16 cellular contexts compared by ENCODE assay signal in genomic region chr15:43249236-43249635, GRCh38. TPM values are rescaled to one million over a fixed set of nuclear protein-coding genes. Genes with fewer than 3 reads are reported as not detected.
DNase-seq lines count a peak whose midpoint lies in the region; ATAC-seq lines count a peak whose summit lies in the region.
"Had no signal": no experiment of that assay in that cellular context is flagged by ENCODE, and none has a peak within 500 bp of the region (broad histone marks: within the 10 kb centered on the region; RNA-seq: fewer than 3 reads in every experiment).

No MANE protein-coding gene starts in this region.

- H3K9ac ChIP-seq in BLaER1 treated with 17β-estradiol and CSF1 and Interleukin-3, amounts not matched to agents 10 nM and 100 nM, result no peak overlapping the region; a peak in 1 of 22 replicates

- peak overlapping the region; percentile 18 for H3K4me3 Mint-ChIP-seq in activated naive CD8-positive, alpha-beta T cell treated with anti-CD3 and anti-CD28 coated beads, Interleukin-2, amount 10 ng/mL, durations not matched to agents 7 days and 5 days
- H3K4me3 Mint-ChIP-seq: activated naive CD4-positive, alpha-beta T cell treated with anti-CD3 and anti-CD28 coated beads for 36 hours; B cell; central memory CD8-positive, alpha-beta T cell had no signal

- H3K27me3 Mint-ChIP-seq in activated naive CD8-positive, alpha-beta T cell treated with anti-CD3 and anti-CD28 coated beads, Interleukin-2, amount 10 ng/mL, durations not matched to agents 7 days and 5 days, result peaks cover 5% of the 10 kb centered on the region
- H3K27me3 Mint-ChIP-seq: B cell had no signal

- H4K20me1 ChIP-seq in BLaER1 treated with 17β-estradiol and CSF1 and Interleukin-3, amounts not matched to agents 10 nM and 100 nM, result peaks cover 0 to 5% (median 0%) of the 10 kb centered on the region in 11 experiments; a peak in 2 of 22 replicates

- H3K36me3 ChIP-seq in BLaER1 treated with 17β-estradiol and CSF1 and Interleukin-3, amounts not matched to agents 10 nM and 100 nM, result no peaks in the 10 kb centered on the region

- no peak for DNase-seq in activated naive CD8-positive, alpha-beta T cell treated with anti-CD3 and anti-CD28 coated beads, Interleukin-2, amount 10 ng/mL, durations not matched to agents 7 days and 5 days
- DNase-seq in H4 (ENCODE audit: low spot score) (no peak), kidney tubule cell (ENCODE audit: low spot score) (no peak), RPMI8226 (no peak)
- DNase-seq: psoas muscle; stimulated activated naive CD4-positive, alpha-beta T cell treated with Interleukin-2 at 50 U/mL for 16 hours; SW 1271 had no signal

- ATAC-seq in GM19452 (IDR thresholded peaks at IDR 0.05; ENCODE audit: unreplicated experiment) (peak; percentile 12), HG03097 (IDR thresholded peaks at IDR 0.05; ENCODE audit: low FRiP score, unreplicated experiment) (peak; percentile 19), HG03354 (IDR thresholded peaks at IDR 0.05; ENCODE audit: poor library complexity, severe bottlenecking, unreplicated experiment) (no peak)
- ATAC-seq in activated naive CD8-positive, alpha-beta T cell treated with anti-CD3 and anti-CD28 coated beads, Interleukin-2, amount 10 ng/mL, durations not matched to agents 7 days and 5 days (ENCODE audit: low read depth), result no peak
- ATAC-seq: psoas muscle had no signal

- peaks cover 5% of the 10 kb centered on the region for H3K36me3 Mint-ChIP-seq in activated naive CD8-positive, alpha-beta T cell treated with anti-CD3 and anti-CD28 coated beads, Interleukin-2, amount 10 ng/mL, durations not matched to agents 7 days and 5 days

- no peaks in the 10 kb centered on the region for H3K9me3 Mint-ChIP-seq in activated naive CD8-positive, alpha-beta T cell treated with anti-CD3 and anti-CD28 coated beads, Interleukin-2, amount 10 ng/mL, durations not matched to agents 7 days and 5 days
- H3K9me3 Mint-ChIP-seq: activated naive CD4-positive, alpha-beta T cell treated with anti-CD3 and anti-CD28 coated beads for 36 hours; central memory CD8-positive, alpha-beta T cell had no signal

- H3K4me2 ChIP-seq in BLaER1 treated with 17β-estradiol and CSF1 and Interleukin-3, amounts not matched to agents 10 nM and 100 nM, result peak overlapping the region; percentile 30 to 62 (median 47); a peak in 21 of 22 replicates

- POLR2A ChIA-PET in activated naive CD8-positive, alpha-beta T cell treated with anti-CD3 and anti-CD28 coated beads, Interleukin-2, amount 10 ng/mL, durations not matched to agents 7 days and 5 days (lab: Charles Lee), result no interaction called here

- H3K4me3 ChIP-seq in BLaER1 treated with 17β-estradiol and CSF1 and Interleukin-3, amounts not matched to agents 10 nM and 100 nM, result no peak overlapping the region
- H3K4me3 ChIP-seq: psoas muscle had no signal

- peak overlapping the region; percentile 72 for H3K27ac Mint-ChIP-seq in activated naive CD8-positive, alpha-beta T cell treated with anti-CD3 and anti-CD28 coated beads, Interleukin-2, amount 10 ng/mL, durations not matched to agents 7 days and 5 days
- H3K27ac Mint-ChIP-seq: activated naive CD4-positive, alpha-beta T cell treated with anti-CD3 and anti-CD28 coated beads for 36 hours; B cell had no signal

- peaks cover 47% of the 10 kb centered on the region for H3K4me1 Mint-ChIP-seq in activated naive CD8-positive, alpha-beta T cell treated with anti-CD3 and anti-CD28 coated beads, Interleukin-2, amount 10 ng/mL, durations not matched to agents 7 days and 5 days

- peaks cover 24 to 37% (median 29%) of the 10 kb centered on the region in 10 experiments for H3K4me1 ChIP-seq in BLaER1 treated with 17β-estradiol and CSF1 and Interleukin-3, amounts not matched to agents 10 nM and 100 nM
- H3K4me1 ChIP-seq: psoas muscle had no signal

- H3K27ac ChIP-seq in BLaER1 treated with 17β-estradiol and CSF1 and Interleukin-3, amounts not matched to agents 10 nM and 100 nM, result peak overlapping the region in 2 of 11 experiments; percentile 9 to 23; a peak in 1 of 22 replicates
- H3K27ac ChIP-seq: psoas muscle had no signal

- H3K9me3 ChIP-seq in BLaER1 treated with 17β-estradiol and CSF1 and Interleukin-3, amounts not matched to agents 10 nM and 100 nM (replicated peaks in 1 of 11), result peaks cover 0 to 6% (median 0%) of the 10 kb centered on the region in 11 experiments; a peak in 2 of 22 replicates
- H3K9me3 ChIP-seq: psoas muscle had no signal

- H3K27me3 ChIP-seq in BLaER1 treated with 17β-estradiol and CSF1 and Interleukin-3, amounts not matched to agents 10 nM and 100 nM, result peaks cover 0 to 27% (median 0%) of the 10 kb centered on the region in 11 experiments; a peak in 3 of 22 replicates

RNA-seq across cellular contexts. Expression of gene TGM5, which starts 17.5 kb away (rescaled TPM):
- total RNA-seq in activated naive CD8-positive, alpha-beta T cell treated with anti-CD3 and anti-CD28 coated beads, Interleukin-2, amount 10 ng/mL, durations not matched to agents 7 days and 5 days, result under 1 TPM in 1 of 2 experiments, not detected in 1; 0.11 TPM
- total RNA-seq in H4 (2014; rRNA removed; shearing (Covaris generic)), result not detected in 2 replicates
- total RNA-seq: activated naive CD4-positive, alpha-beta T cell treated with anti-CD3 and anti-CD28 coated beads for 36 hours; mononuclear cell had no signal

RNA-seq across cellular contexts. Expression of gene EPB42, which starts 28.4 kb away (rescaled TPM):
- not detected for total RNA-seq in activated naive CD8-positive, alpha-beta T cell treated with anti-CD3 and anti-CD28 coated beads, Interleukin-2, amount 10 ng/mL, durations not matched to agents 7 days and 5 days
- total RNA-seq in H4 (2014; rRNA removed; shearing (Covaris generic)), result 0.04 TPM in 1 of 2 replicates, not detected in the other
- total RNA-seq: activated naive CD4-positive, alpha-beta T cell treated with anti-CD3 and anti-CD28 coated beads for 36 hours; B cell; MCF 10A had no signal

RNA-seq across cellular contexts. Expression of gene TGM7, which starts 52.8 kb away (rescaled TPM):
- total RNA-seq in activated naive CD8-positive, alpha-beta T cell treated with anti-CD3 and anti-CD28 coated beads, Interleukin-2, amount 10 ng/mL, durations not matched to agents 7 days and 5 days, result not detected
- total RNA-seq in H4 (2014; rRNA removed; shearing (Covaris generic)), result not detected in 2 replicates
- total RNA-seq: activated naive CD4-positive, alpha-beta T cell treated with anti-CD3 and anti-CD28 coated beads for 36 hours; B cell; MCF 10A; mononuclear cell had no signal

Comparison
In these comparisons a context has a peak if more than half of its experiments do, and no peak if none do; other contexts are left out.
1. ATAC-seq: peak in GM19452 (single experiment) and HG03097 (single experiment); none in activated naive CD8-positive, alpha-beta T cell treated with anti-CD3 and anti-CD28 coated beads, Interleukin-2, amount 10 ng/mL, durations not matched to agents 7 days and 5 days (single experiment) and HG03354 (single experiment).